Comparison of ENCODE assay signal across 19 cellular contexts in the genomic region with DNA sequence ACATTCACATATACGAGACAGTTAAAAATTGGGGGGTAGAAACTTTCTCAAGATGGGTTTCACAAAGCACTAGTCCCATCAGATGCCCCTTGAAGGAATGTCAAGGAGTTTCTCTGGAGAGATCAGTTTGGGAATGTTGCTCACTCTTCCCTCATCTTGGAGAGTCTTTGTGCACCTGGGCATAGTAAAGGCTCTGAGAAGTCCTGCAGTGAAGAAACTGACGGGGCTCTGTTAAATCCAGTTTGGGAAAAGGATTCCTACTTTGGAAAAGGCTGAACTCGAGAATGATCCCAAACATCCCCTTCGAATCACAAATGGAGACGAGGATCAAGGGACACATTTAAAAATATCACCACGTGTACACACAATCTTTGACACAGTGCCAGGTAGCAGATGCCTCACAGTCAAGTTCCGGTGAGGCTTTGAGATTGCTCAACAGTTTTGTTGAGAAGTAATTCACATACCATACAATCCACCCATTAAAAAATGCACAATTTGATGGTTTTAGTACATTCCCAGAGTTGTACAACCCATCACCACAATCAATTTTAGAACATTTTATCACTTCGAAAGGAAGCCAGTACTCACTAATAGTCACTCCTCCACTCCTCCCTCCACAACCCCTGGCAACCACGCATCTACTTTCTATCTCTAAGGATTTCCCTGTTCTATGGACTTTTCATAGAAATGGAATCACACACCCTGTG.
DNase-seq lines count a peak whose midpoint lies in the region; ATAC-seq and TF ChIP-seq lines count a peak whose summit lies in the region.
"Had no signal": no experiment of that assay in that cellular context is flagged by ENCODE, and none has a peak within 500 bp of the region (broad histone marks: within the 10 kb centered on the region; RNA-seq: fewer than 3 reads in every experiment).

No MANE protein-coding gene starts in this region.

- no peaks in the 10 kb centered on the region for H3K79me2 ChIP-seq in ACC112 (ENCODE audit: control insufficient read depth, insufficient read depth, low read length, unreplicated experiment)

- no peaks in the 10 kb centered on the region for H3K36me3 ChIP-seq in ACC112 (ENCODE audit: insufficient read depth, low read length)
- H3K36me3 ChIP-seq: heart left ventricle, right atrium auricular region had no signal

- in situ Hi-C loops in SK-MEL-5 (cut with HindIII; ENCODE audit: low pct_unique_long_range_greater_than_20kb, low sequenced_read_pairs): no loop called here

- H2AFZ ChIP-seq in ACC112 (ENCODE audit: low read length, unreplicated experiment): no peak overlapping the region

- no peak for TF ChIP-seq CTCF in foreskin fibroblast (IDR thresholded peaks at IDR 0.05; ENCODE audit: low read depth, low read length)

- H3K4me3 ChIP-seq in ACC112 (ENCODE audit: low read depth, low read length) (no peak overlapping the region), foreskin fibroblast (ENCODE audit: low read depth in 1 of 2, low read length in 2 of 2) (no peak overlapping the region)
- H3K4me3 ChIP-seq: coronary artery, heart left ventricle, right atrium auricular region had no signal

- H3K4me1 ChIP-seq in ACC112 (ENCODE audit: control insufficient read depth, insufficient read depth, low read length, unreplicated experiment): peaks cover 4% of the 10 kb centered on the region
- H3K4me1 ChIP-seq: heart left ventricle, right atrium auricular region had no signal

- DNase-seq in HCEC 1CT: peak; percentile 80
- peak; percentile 11 for DNase-seq in SK-MEL-5 (ENCODE audit: low read depth, low spot score)
- peak; percentile 41 to 57 for DNase-seq in foreskin fibroblast
- DNase-seq in NCI-H1092 (lab: John Stamatoyannopoulos, UW): no peak
- no peak for DNase-seq in NCI-H2227 (lab: John Stamatoyannopoulos, UW; ENCODE audit: unreplicated experiment)
- DNase-seq in iPS-NIHi11 (ENCODE audit: low spot score): no peak
- DNase-seq: activated CD8-positive, alpha-beta T cell treated with anti-CD3 and anti-CD28 coated beads for 36 hours; AML-193; Calu3; heart left ventricle; NCI-H2029; NCI-H526 treated with DMSO at 0.1 percent for 48 hours; stimulated activated CD4-positive, alpha-beta T cell treated with anti-CD3 and anti-CD28 coated beads, Interleukin-1b, Interleukin-23, amount 100 ng/mL, for 48 hours had no signal

- H3K27me3 ChIP-seq in ACC112 (ENCODE audit: insufficient read depth, low read length): peaks cover 19% of the 10 kb centered on the region

- H3K27ac ChIP-seq in ACC112 (ENCODE audit: low read depth, low read length): peak overlapping the region; percentile 54; the same call in 1 of the 2 replicates
- H3K27ac ChIP-seq: coronary artery, right atrium auricular region, VCaP had no signal

- ATAC-seq in GM18909 (IDR thresholded peaks at IDR 0.05; ENCODE audit: poor library complexity, unreplicated experiment): no peak
- ATAC-seq: activated CD8-positive, alpha-beta T cell treated with anti-CD3 and anti-CD28 coated beads for 36 hours; heart left ventricle; PC-3 had no signal

Comparison
In these comparisons a context has a peak if more than half of its experiments do, and no peak if none do; other contexts are left out.
1. DNase-seq: peak in HCEC 1CT (single experiment), SK-MEL-5 (single experiment) and foreskin fibroblast (2 of 2); none in NCI-H1092 (single experiment), NCI-H2227 (single experiment) and iPS-NIHi11 (single experiment).